ENCODE assay signal across 1 cellular context in genomic region chr1:87973901-87974300, GRCh38.
TF ChIP-seq lines count a peak whose summit lies in the region.

No MANE protein-coding gene starts in this region.

TF ChIP-seq in SK-N-SH treated with all-trans-retinoic acid at 6 μM for 48 hours, 23 proteins besides CTCF, POLR2A, EP300 and RAD21 (continued from another document):
- no peak for TF ChIP-seq PATZ1 (CRISPR knock-in tag; IDR thresholded peaks at IDR 0.05; ENCODE audit: borderline replicate concordance)
- no peak for TF ChIP-seq PPARA (CRISPR knock-in tag; IDR thresholded peaks at IDR 0.05; ENCODE audit: borderline replicate concordance)
- no peak for TF ChIP-seq TOX (CRISPR knock-in tag; IDR thresholded peaks at IDR 0.05; ENCODE audit: borderline replicate concordance)
- TF ChIP-seq CSDC2 (CRISPR knock-in tag; IDR thresholded peaks at IDR 0.05) = no peak
- TF ChIP-seq POU6F1 (CRISPR knock-in tag; IDR thresholded peaks at IDR 0.05; ENCODE audit: borderline replicate concordance, low read depth) = no peak
- TF ChIP-seq ZNF565 (CRISPR knock-in tag; conservative IDR thresholded peaks at IDR 0.05; ENCODE audit: low read depth) = no peak
- no peak for TF ChIP-seq GLIS3 (CRISPR knock-in tag; IDR thresholded peaks at IDR 0.05)
- TF ChIP-seq ISL1 (CRISPR knock-in tag; IDR thresholded peaks at IDR 0.05) = no peak
- TF ChIP-seq TCF4 (CRISPR knock-in tag; IDR thresholded peaks at IDR 0.05; ENCODE audit: borderline replicate concordance) = no peak
- no peak for TF ChIP-seq ZNF70 (CRISPR knock-in tag; IDR thresholded peaks at IDR 0.05)
- no peak for TF ChIP-seq ZNF8 (CRISPR knock-in tag; IDR thresholded peaks at IDR 0.05)
